ENCODE assay signal across 10 cellular contexts in genomic region chr1:89262643-89263042, GRCh38. TPM values are rescaled to one million over a fixed set of nuclear protein-coding genes. Genes with fewer than 3 reads are reported as not detected.
DNase-seq lines count a peak whose midpoint lies in the region; ATAC-seq and TF ChIP-seq lines count a peak whose summit lies in the region.
"Had no signal": no experiment of that assay in that cellular context is flagged by ENCODE, and none has a peak within 500 bp of the region (broad histone marks: within the 10 kb centered on the region; RNA-seq: fewer than 3 reads in every experiment).

No MANE protein-coding gene starts in this region.

- H3K36me3 ChIP-seq in esophagus muscularis mucosa (no peaks in the 10 kb centered on the region), gastrocnemius medialis (no peaks in the 10 kb centered on the region)

- no peaks in the 10 kb centered on the region for H3K27me3 Mint-ChIP-seq in activated CD4-positive, alpha-beta T cell treated with anti-CD3 and anti-CD28 coated beads, Interleukin-2, amount 10 ng/mL, durations not matched to agents 24 days and 14 days
- H3K27me3 Mint-ChIP-seq: B cell had no signal

- H3K27ac ChIP-seq in esophagus muscularis mucosa (replicated peaks in 1 of 4) = peak overlapping the region; percentile 61 to 80 (median 72)
- H3K27ac ChIP-seq in gastrocnemius medialis = peak overlapping the region in 1 of 4 donors; percentile 2

- TF ChIP-seq POLR2A in esophagus muscularis mucosa (IDR thresholded peaks at IDR 0.05; ENCODE audit: low read depth) = no peak
- no peak for TF ChIP-seq POLR2A in gastrocnemius medialis (IDR thresholded peaks at IDR 0.05)

- H3K9me3 Mint-ChIP-seq in activated CD4-positive, alpha-beta T cell treated with anti-CD3 and anti-CD28 coated beads, Interleukin-2, amount 10 ng/mL, durations not matched to agents 24 days and 14 days = no peaks in the 10 kb centered on the region

- H3K4me1 Mint-ChIP-seq in activated CD4-positive, alpha-beta T cell treated with anti-CD3 and anti-CD28 coated beads, Interleukin-2, amount 10 ng/mL, durations not matched to agents 24 days and 14 days = peaks cover 77% of the 10 kb centered on the region

- no peak for TF ChIP-seq EP300 in esophagus muscularis mucosa (IDR thresholded peaks at IDR 0.05)

- H3K27me3 ChIP-seq in esophagus muscularis mucosa (no peaks in the 10 kb centered on the region), gastrocnemius medialis (no peaks in the 10 kb centered on the region)

- H3K4me3 ChIP-seq in esophagus muscularis mucosa (peak overlapping the region in 3 of 4 donors; percentile 36 to 46 (median 38)), gastrocnemius medialis (peak overlapping the region; percentile 26 to 39 (median 32))

- peak overlapping the region; percentile 67 for H3K4me3 Mint-ChIP-seq in activated CD4-positive, alpha-beta T cell treated with anti-CD3 and anti-CD28 coated beads, Interleukin-2, amount 10 ng/mL, durations not matched to agents 24 days and 14 days
- H3K4me3 Mint-ChIP-seq: B cell had no signal

- H3K36me3 Mint-ChIP-seq in activated CD4-positive, alpha-beta T cell treated with anti-CD3 and anti-CD28 coated beads, Interleukin-2, amount 10 ng/mL, durations not matched to agents 24 days and 14 days (ENCODE audit: low read depth) = peaks cover 82% of the 10 kb centered on the region

- H3K9me3 ChIP-seq in esophagus muscularis mucosa (no peaks in the 10 kb centered on the region), gastrocnemius medialis (no peaks in the 10 kb centered on the region)

- no peak for TF ChIP-seq CTCF in esophagus muscularis mucosa (IDR thresholded peaks at IDR 0.05)
- no peak for TF ChIP-seq CTCF in gastrocnemius medialis (IDR thresholded peaks at IDR 0.05 in 4 of 5, conservative IDR thresholded peaks at IDR 0.05 in 1 of 5)

- H3K4me1 ChIP-seq in esophagus muscularis mucosa (peaks cover 36 to 43% (median 42%) of the 10 kb centered on the region in 4 donors), gastrocnemius medialis (peaks cover 16 to 31% of the 10 kb centered on the region in 2 donors)

- H3K27ac Mint-ChIP-seq in activated CD4-positive, alpha-beta T cell treated with anti-CD3 and anti-CD28 coated beads, Interleukin-2, amount 10 ng/mL, durations not matched to agents 24 days and 14 days = peak overlapping the region; percentile 79
- H3K27ac Mint-ChIP-seq: B cell had no signal

- intact Hi-C loops in activated CD4-positive, alpha-beta T cell treated with anti-CD3 and anti-CD28 coated beads, Interleukin-2, amount 10 ng/mL, durations not matched to agents 24 days and 14 days (cut with micrococcal nuclease) = no loop called here
- intact Hi-C loops in esophagus muscularis mucosa (cut with DNase I) = loop anchor here (10.0 kb wide), 1 partner anchor 128 kb away; no protein-coding TSS in a partner anchor
- intact Hi-C loops in gastrocnemius medialis (cut with DNase I; ENCODE audit: low total_unique reads) = no loop called here

- DNase-seq in activated CD4-positive, alpha-beta T cell treated with anti-CD3 and anti-CD28 coated beads, Interleukin-2, amount 10 ng/mL, durations not matched to agents 24 days and 14 days = no peak
- DNase-seq in activated CD4-positive, alpha-beta T cell treated with anti-CD3 and anti-CD28 coated beads for 48 hours = no peak
- DNase-seq in NCI-H226 (peak; percentile 76), esophagus muscularis mucosa (ENCODE audit: extremely low spot score) (no peak), gastrocnemius medialis (no peak), KBM-7 (no peak), G401 (ENCODE audit: low spot score) (no peak)
- DNase-seq: NCI-H510A had no signal

- in situ Hi-C loops in gastrocnemius medialis (cut with MboI; ENCODE audit: low sequenced_read_pairs in 4 of 4) (no loop called here), KBM-7 (cut with MboI; ENCODE audit: low pct_unique_long_range_greater_than_20kb, low sequenced_read_pairs) (no loop called here), G401 (cut with HindIII; ENCODE audit: low sequenced_read_pairs) (no loop called here)

- ATAC-seq in gastrocnemius medialis = no peak
- ATAC-seq in GM19455 (IDR thresholded peaks at IDR 0.05; ENCODE audit: unreplicated experiment) = no peak

- WGBS in esophagus muscularis mucosa = 2% methylated on average over 2 of the region's 2 CpGs

RNA-seq across cellular contexts. Expression of gene GBP5, which starts 10.0 kb away (rescaled TPM):
- total RNA-seq in activated CD4-positive, alpha-beta T cell treated with anti-CD3 and anti-CD28 coated beads, Interleukin-2, amount 10 ng/mL, durations not matched to agents 24 days and 14 days = 107 and 110 TPM in 2 replicates
- total RNA-seq in esophagus muscularis mucosa (1 to 10 TPM in 1 of 4 donors, under 1 TPM in 3; 0.42 to 3.0 (median 0.73) TPM), gastrocnemius medialis (1 to 10 TPM in 1 of 4 donors, under 1 TPM in 2, not detected in 1; 0.13 to 1.0 (median 0.25) TPM)
- total RNA-seq in G401 (2014; rRNA removed; shearing (Covaris generic)) = not detected in 2 replicates

Comparison
In these comparisons a context has a peak if more than half of its experiments do, and no peak if none do; other contexts are left out.
1. RNA of gene GBP5, which starts 10.0 kb away (total RNA-seq): 107 to 110 TPM in activated CD4-positive, alpha-beta T cell treated with anti-CD3 and anti-CD28 coated beads, Interleukin-2, amount 10 ng/mL, durations not matched to agents 24 days and 14 days; 0.42 to 3.0 TPM in esophagus muscularis mucosa, 0.13 to 1.0 TPM in gastrocnemius medialis and not detected in G401; every median in the first group is over 10 times any median in the second.